Comparison of ENCODE assay signal across 11 cellular contexts in the genomic region with DNA sequence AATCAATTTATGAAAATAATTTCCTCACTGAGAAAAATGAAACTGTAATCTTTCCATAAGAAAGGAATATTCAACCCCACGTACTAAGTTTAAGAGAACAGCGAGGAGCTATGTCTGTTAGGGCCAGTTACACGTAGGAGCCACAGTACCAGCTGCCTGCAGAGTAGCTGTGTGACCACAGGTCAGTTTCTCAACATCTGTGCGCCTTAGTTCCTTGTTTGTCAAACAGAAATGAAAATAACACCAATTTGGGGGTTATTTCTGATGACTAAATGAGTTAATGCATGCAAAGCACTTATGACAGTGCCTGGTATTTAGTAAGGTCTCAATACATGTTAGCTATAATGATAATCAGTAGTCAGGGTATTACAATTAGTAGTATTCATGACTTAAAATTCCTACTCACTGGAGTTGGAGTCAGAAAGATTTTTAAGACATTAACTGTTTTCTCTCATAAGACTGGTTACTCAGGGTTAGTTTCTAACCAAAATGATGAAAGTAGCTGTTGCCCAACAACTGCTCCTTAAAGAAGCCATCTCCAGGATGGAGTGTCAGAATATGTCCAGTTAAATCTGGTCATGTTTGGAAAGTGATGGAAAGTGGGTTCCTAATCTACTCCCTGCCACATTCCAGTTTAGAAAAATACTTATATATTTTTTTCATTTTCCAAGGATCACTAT.
DNase-seq lines count a peak whose midpoint lies in the region; ATAC-seq and TF ChIP-seq lines count a peak whose summit lies in the region.
"Had no signal": no experiment of that assay in that cellular context is flagged by ENCODE, and none has a peak within 500 bp of the region (broad histone marks: within the 10 kb centered on the region; RNA-seq: fewer than 3 reads in every experiment).

No MANE protein-coding gene starts in this region.

- H3K4me3 ChIP-seq in GM12865 (ENCODE audit: low read depth, low read length) (no peak overlapping the region), esophagus squamous epithelium (no peak overlapping the region), ovary (no peak overlapping the region)
- H3K4me3 ChIP-seq: K562 had no signal

- H3K4me1 Mint-ChIP-seq in activated naive CD8-positive, alpha-beta T cell treated with anti-CD3 and anti-CD28 coated beads, Interleukin-2, amount 50 U/mL, for 24 hours = peaks cover 7% of the 10 kb centered on the region

- TF ChIP-seq POLR2A in esophagus squamous epithelium (IDR thresholded peaks at IDR 0.05) (no peak), ovary (IDR thresholded peaks at IDR 0.05) (no peak)

- H3K27ac ChIP-seq in esophagus squamous epithelium = peak overlapping the region in 3 of 4 donors; percentile 17 to 97 (median 96)
- H3K27ac ChIP-seq in ovary = no peak overlapping the region
- H3K27ac ChIP-seq: VCaP had no signal

- H3K9me3 ChIP-seq in esophagus squamous epithelium (no peaks in the 10 kb centered on the region), ovary (no peaks in the 10 kb centered on the region)

- no peaks in the 10 kb centered on the region for H3K36me3 ChIP-seq in esophagus squamous epithelium
- no peaks in the 10 kb centered on the region for H3K36me3 ChIP-seq in ovary

- H3K9me3 Mint-ChIP-seq in activated naive CD8-positive, alpha-beta T cell treated with anti-CD3 and anti-CD28 coated beads, Interleukin-2, amount 50 U/mL, for 24 hours = no peaks in the 10 kb centered on the region

- peaks cover 19 to 49% (median 40%) of the 10 kb centered on the region in 3 donors for H3K4me1 ChIP-seq in esophagus squamous epithelium
- H3K4me1 ChIP-seq in ovary (ENCODE audit: insufficient read depth) = peaks cover 20% of the 10 kb centered on the region

- no peak for TF ChIP-seq EP300 in ovary (IDR thresholded peaks at IDR 0.05)

- ATAC-seq in GM21390 (IDR thresholded peaks at IDR 0.05; ENCODE audit: unreplicated experiment) (peak; percentile 91), HG03378 (IDR thresholded peaks at IDR 0.05; ENCODE audit: unreplicated experiment) (peak; percentile 85), Right ventricle myocardium inferior (no peak)
- no peak for ATAC-seq in activated naive CD8-positive, alpha-beta T cell treated with anti-CD3 and anti-CD28 coated beads, Interleukin-2, amount 50 U/mL, for 24 hours
- ATAC-seq: K562 had no signal

- H3K27me3 Mint-ChIP-seq in activated naive CD8-positive, alpha-beta T cell treated with anti-CD3 and anti-CD28 coated beads, Interleukin-2, amount 50 U/mL, for 24 hours = no peaks in the 10 kb centered on the region

- no peak for TF ChIP-seq CTCF in GM12865 (IDR thresholded peaks at IDR 0.05; ENCODE audit: insufficient read depth, low read depth, low read length, missing control alignments)
- peak in 1 of 6 experiments; percentile 5 for TF ChIP-seq CTCF in esophagus squamous epithelium (IDR thresholded peaks at IDR 0.05)
- no peak for TF ChIP-seq CTCF in ovary (IDR thresholded peaks at IDR 0.05)

- H3K36me3 Mint-ChIP-seq in activated naive CD8-positive, alpha-beta T cell treated with anti-CD3 and anti-CD28 coated beads, Interleukin-2, amount 50 U/mL, for 24 hours (ENCODE audit: low read depth) = no peaks in the 10 kb centered on the region

- H3K27me3 ChIP-seq in esophagus squamous epithelium = no peaks in the 10 kb centered on the region
- H3K27me3 ChIP-seq in ovary = no peaks in the 10 kb centered on the region

- intact Hi-C loops in esophagus squamous epithelium (cut with DNase I) (loop anchor here (10.0 kb wide), 1 partner anchor 148 kb away; no protein-coding TSS in a partner anchor), ovary (cut with DNase I) (loop anchor here in 2 of 4 donors (10.0 kb wide), 2 partner anchors 58 to 158 kb away; no protein-coding TSS in a partner anchor), Right ventricle myocardium inferior (cut with DNase I) (no loop called here)

- H3K27ac Mint-ChIP-seq in activated naive CD8-positive, alpha-beta T cell treated with anti-CD3 and anti-CD28 coated beads, Interleukin-2, amount 50 U/mL, for 24 hours = no peak overlapping the region

- DNase-seq in GM12865 (ENCODE audit: low read depth) (peak; percentile 90), esophagus squamous epithelium (lab: John Stamatoyannopoulos, UW) (no peak), ovary (no peak), Right ventricle myocardium inferior (ENCODE audit: missing footprints) (no peak)
- no peak for DNase-seq in activated effector memory CD4-positive, alpha-beta T cell treated with Interleukin-2 at 50 U/mL for 16 hours
- no peak for DNase-seq in activated naive CD8-positive, alpha-beta T cell treated with anti-CD3 and anti-CD28 coated beads, Interleukin-2, amount 50 U/mL, for 24 hours
- DNase-seq: DMS53 had no signal

- H3K4me3 Mint-ChIP-seq in activated naive CD8-positive, alpha-beta T cell treated with anti-CD3 and anti-CD28 coated beads, Interleukin-2, amount 50 U/mL, for 24 hours = no peak overlapping the region

- WGBS in esophagus squamous epithelium, 2 donors = 78 to 80% methylated on average over 4 of the region's 4 CpGs
- WGBS in ovary, 3 donors = 77 to 92% (median 83%) methylated on average over 4 of the region's 4 CpGs

Comparison
In these comparisons a context has a peak if more than half of its experiments do, and no peak if none do; other contexts are left out.
1. ATAC-seq: peak in GM21390 (single experiment) and HG03378 (single experiment); none in Right ventricle myocardium inferior (single experiment) and activated naive CD8-positive, alpha-beta T cell treated with anti-CD3 and anti-CD28 coated beads, Interleukin-2, amount 50 U/mL, for 24 hours (single experiment).
2. H3K27ac ChIP-seq: peak in esophagus squamous epithelium (3 of 4); none in ovary (0 of 2).